In the genomic region with DNA sequence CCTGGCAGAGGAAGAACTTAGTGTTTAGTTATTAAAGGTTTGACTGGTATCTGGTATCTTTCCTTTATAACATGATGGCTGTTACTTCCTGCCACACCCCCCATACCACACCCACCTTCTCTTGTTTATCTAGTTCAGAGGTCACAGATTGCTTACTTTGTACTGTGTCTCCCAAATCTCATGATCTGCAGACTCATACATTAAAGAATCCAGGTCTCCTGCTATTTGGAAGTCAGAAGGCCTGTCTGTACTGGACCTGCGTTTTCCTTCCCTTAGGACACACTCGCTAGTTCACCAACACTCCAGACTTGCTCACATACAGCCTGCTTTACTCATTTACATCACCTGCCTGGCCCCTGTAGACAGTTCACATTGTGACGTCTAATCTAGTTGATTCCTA, we compare ENCODE assay signal across 22 cellular contexts. TPM values are rescaled to one million over a fixed set of nuclear protein-coding genes. Genes with fewer than 3 reads are reported as not detected.
DNase-seq lines count a peak whose midpoint lies in the region; ATAC-seq and FAIRE-seq lines count a peak whose summit lies in the region.
"Had no signal": no experiment of that assay in that cellular context is flagged by ENCODE, and none has a peak within 500 bp of the region (broad histone marks: within the 10 kb centered on the region; RNA-seq: fewer than 3 reads in every experiment).

No MANE protein-coding gene starts in this region.

- H3K4me3 Mint-ChIP-seq in effector memory CD8-positive, alpha-beta T cell = no peak overlapping the region
- H3K4me3 Mint-ChIP-seq: activated naive CD4-positive, alpha-beta T cell treated with anti-CD3 and anti-CD28 coated beads, Interleukin-2, amount 50 U/mL, for 24 hours; activated T-cell treated with anti-CD3 and anti-CD28 coated beads, Interleukin-2, amount 50 U/mL, for 4 hours; CD4-positive, alpha-beta T cell; HFFc6; T-helper 1 cell treated with Interleukin-12 subunit alpha and Interleukin-12 subunit beta and Interleukin-4 antibody, amounts not matched to agents 30 μg/mL and 1 μg/mL, for 36 hours had no signal

- ATAC-seq in HG03571 (IDR thresholded peaks at IDR 0.05; ENCODE audit: unreplicated experiment) (no peak), HG03460 (IDR thresholded peaks at IDR 0.05; ENCODE audit: unreplicated experiment) (no peak)
- no peak for ATAC-seq in effector memory CD8-positive, alpha-beta T cell (replicated peaks)
- ATAC-seq: activated T-cell treated with anti-CD3 and anti-CD28 coated beads, Interleukin-2, amount 50 U/mL, for 4 hours; gastroesophageal sphincter; stimulated activated naive CD8-positive, alpha-beta T cell treated with anti-CD3 and anti-CD28 coated beads, Interleukin-15, Interleukin-2, amounts not matched to agents 100 U/mL and 50 U/mL, for 24 hours had no signal

- no peak overlapping the region for H3K9ac ChIP-seq in mucosa of rectum (ENCODE audit: low read depth in 1 of 2, low read length in 2 of 2)

- peak overlapping the region; percentile 71 to 76 for H3K27ac ChIP-seq in mucosa of rectum (ENCODE audit: low read depth in 2 of 2, low read length in 2 of 2)
- H3K27ac ChIP-seq: gastroesophageal sphincter, left ventricle myocardium inferior, tibial nerve, VCaP had no signal

- peak; percentile 34 for DNase-seq in Caki2 (ENCODE audit: low read depth)
- DNase-seq in M059J (ENCODE audit: low read depth) = peak; percentile 18
- DNase-seq in NK-92 treated with Interleukin-12 subunit alpha and Interleukin-12 subunit beta, amount 100 ng/mL, for 24 hours (lab: John Stamatoyannopoulos, UW) = no peak
- no peak for DNase-seq in effector memory CD8-positive, alpha-beta T cell
- DNase-seq: activated CD4-positive, alpha-beta T cell treated with anti-CD3 and anti-CD28 coated beads, Interleukin-2, amount 50 U/mL, for 48 hours; activated T-cell treated with anti-CD3 and anti-CD28 coated beads, Interleukin-2, amount 50 U/mL, for 4 hours; CD4-positive, alpha-beta T cell; HFFc6; left ventricle myocardium inferior; MM.1S; NCI-H1694 treated with DMSO at 0.1 percent for 48 hours; SHP77 treated with DMSO at 0.1 percent for 48 hours; stimulated activated naive CD8-positive, alpha-beta T cell treated with anti-CD3 and anti-CD28 coated beads, Interleukin-15, Interleukin-2, amounts not matched to agents 100 U/mL and 50 U/mL, for 24 hours had no signal

- H3K36me3 ChIP-seq in mucosa of rectum (ENCODE audit: control insufficient read depth in 2 of 2, insufficient read depth in 2 of 2, low read length in 2 of 2) = no peaks in the 10 kb centered on the region
- H3K36me3 ChIP-seq: gastroesophageal sphincter, left ventricle myocardium inferior, tibial nerve had no signal

- no peaks in the 10 kb centered on the region for H3K9me3 Mint-ChIP-seq in effector memory CD8-positive, alpha-beta T cell
- H3K9me3 Mint-ChIP-seq: activated naive CD4-positive, alpha-beta T cell treated with anti-CD3 and anti-CD28 coated beads, Interleukin-2, amount 50 U/mL, for 24 hours; activated T-cell treated with anti-CD3 and anti-CD28 coated beads, Interleukin-2, amount 50 U/mL, for 4 hours; CD4-positive, alpha-beta T cell; HFFc6; T-helper 1 cell treated with Interleukin-12 subunit alpha and Interleukin-12 subunit beta and Interleukin-4 antibody, amounts not matched to agents 30 μg/mL and 1 μg/mL, for 36 hours had no signal

- H3K4me1 Mint-ChIP-seq in effector memory CD8-positive, alpha-beta T cell (ENCODE audit: low read depth in 2 of 2) = no peaks in the 10 kb centered on the region
- H3K4me1 Mint-ChIP-seq: activated naive CD4-positive, alpha-beta T cell treated with anti-CD3 and anti-CD28 coated beads, Interleukin-2, amount 50 U/mL, for 24 hours had no signal

- in situ Hi-C loops in Caki2 (cut with HindIII; ENCODE audit: low pct_unique_long_range_greater_than_20kb, low sequenced_read_pairs) = no loop called here

- peaks cover 10 to 12% of the 10 kb centered on the region in 2 donors for H3K4me1 ChIP-seq in mucosa of rectum (ENCODE audit: control insufficient read depth in 2 of 2, insufficient read depth in 2 of 2, low read length in 2 of 2)
- H3K4me1 ChIP-seq: gastroesophageal sphincter had no signal

- no peaks in the 10 kb centered on the region for H3K36me3 Mint-ChIP-seq in effector memory CD8-positive, alpha-beta T cell (ENCODE audit: insufficient read depth)
- H3K36me3 Mint-ChIP-seq: activated naive CD4-positive, alpha-beta T cell treated with anti-CD3 and anti-CD28 coated beads, Interleukin-2, amount 50 U/mL, for 24 hours had no signal

- FAIRE-seq in colon (lab: Jason Lieb, UNC) = peak; percentile 33

- H3K27ac Mint-ChIP-seq in effector memory CD8-positive, alpha-beta T cell = no peak overlapping the region
- H3K27ac Mint-ChIP-seq: activated naive CD4-positive, alpha-beta T cell treated with anti-CD3 and anti-CD28 coated beads, Interleukin-2, amount 50 U/mL, for 24 hours; CD4-positive, alpha-beta T cell; HFFc6; T-helper 1 cell treated with Interleukin-12 subunit alpha and Interleukin-12 subunit beta and Interleukin-4 antibody, amounts not matched to agents 30 μg/mL and 1 μg/mL, for 36 hours had no signal

- H3K9me3 ChIP-seq in mucosa of rectum (ENCODE audit: control insufficient read depth in 2 of 2, low read length in 2 of 2) = no peaks in the 10 kb centered on the region
- H3K9me3 ChIP-seq: gastroesophageal sphincter, left ventricle myocardium inferior, tibial nerve had no signal

- no peaks in the 10 kb centered on the region for H3K27me3 Mint-ChIP-seq in effector memory CD8-positive, alpha-beta T cell
- H3K27me3 Mint-ChIP-seq: CD4-positive, alpha-beta T cell had no signal

- H3K27me3 ChIP-seq in mucosa of rectum (ENCODE audit: control insufficient read depth in 2 of 2, insufficient read depth in 2 of 2, low read length in 2 of 2) = no peaks in the 10 kb centered on the region
- H3K27me3 ChIP-seq: gastroesophageal sphincter, tibial nerve had no signal

- H3K4me3 ChIP-seq in mucosa of rectum (ENCODE audit: low read length in 2 of 2) = no peak overlapping the region
- H3K4me3 ChIP-seq: gastroesophageal sphincter, left ventricle myocardium inferior, tibial nerve had no signal

RNA-seq across cellular contexts. Expression of a gene that starts 39.3 kb away (rescaled TPM):
- 6.6 and 11.1 TPM in 2 replicates for total RNA-seq in Caki2 (2014; rRNA removed; shearing (Covaris generic); ENCODE audit: low replicate concordance)
- total RNA-seq in M059J (2014; rRNA removed; shearing (Covaris generic)) = 4.5 and 7.6 TPM in 2 replicates

Comparison
In these comparisons a context has a peak if more than half of its experiments do, and no peak if none do; other contexts are left out.
1. DNase-seq: peak in Caki2 (single experiment) and M059J (single experiment); none in NK-92 treated with Interleukin-12 subunit alpha and Interleukin-12 subunit beta, amount 100 ng/mL, for 24 hours (single experiment) and effector memory CD8-positive, alpha-beta T cell (0 of 3).